10 cellular contexts compared by ENCODE assay signal in the genomic region with DNA sequence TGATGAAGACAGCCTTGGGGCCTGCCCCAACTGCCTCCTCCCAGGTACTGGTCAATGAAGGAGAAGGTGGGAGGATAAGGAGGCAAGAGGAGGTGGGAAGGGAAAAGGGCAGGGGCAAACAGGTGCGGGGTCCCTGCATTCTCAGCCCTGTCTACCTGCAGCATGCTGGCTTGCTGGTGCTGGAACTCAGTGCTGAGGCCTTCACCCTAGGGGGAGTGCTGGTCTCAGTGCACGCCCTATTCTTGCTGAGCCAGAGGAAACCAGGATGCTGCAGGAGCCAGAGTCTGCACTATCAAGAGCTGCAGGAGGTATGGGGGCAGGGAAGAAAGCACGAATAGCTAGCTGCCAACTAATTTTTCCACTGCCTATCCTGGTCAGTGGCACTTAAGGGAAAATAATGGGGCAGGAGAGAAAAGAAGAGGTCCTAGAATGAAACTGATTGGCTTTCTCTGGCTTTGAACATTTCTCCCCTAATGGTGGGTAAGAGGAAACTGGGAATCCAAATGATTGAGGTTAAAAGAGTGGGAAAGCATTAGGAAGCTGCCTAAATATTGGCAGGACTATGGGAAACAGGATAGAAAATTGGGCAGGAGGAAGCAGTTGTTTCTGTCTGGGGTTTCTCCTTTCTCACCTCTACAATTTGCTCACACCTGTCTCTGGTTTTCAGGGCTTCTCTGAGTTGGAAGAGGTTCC. TPM values are rescaled to one million over a fixed set of nuclear protein-coding genes. Genes with fewer than 3 reads are reported as not detected.
DNase-seq lines count a peak whose midpoint lies in the region; ATAC-seq, FAIRE-seq and TF ChIP-seq lines count a peak whose summit lies in the region.
"Had no signal": no experiment of that assay in that cellular context is flagged by ENCODE, and none has a peak within 500 bp of the region (broad histone marks: within the 10 kb centered on the region; RNA-seq: fewer than 3 reads in every experiment).

No MANE protein-coding gene starts in this region.

- no peak for FAIRE-seq in GM19239 (lab: Jason Lieb, UNC)

- no peaks in the 10 kb centered on the region for H3K36me3 Mint-ChIP-seq in activated T-helper 17 cell treated with anti-CD3 and anti-CD28 coated beads, Interleukin-2, amount 50 U/mL, for 72 hours (ENCODE audit: low read depth)

- TF ChIP-seq CTCF in 22Rv1 (IDR thresholded peaks at IDR 0.05): no peak

- ATAC-seq in activated T-helper 17 cell treated with anti-CD3 and anti-CD28 coated beads, Interleukin-2, amount 50 U/mL, for 72 hours (replicated peaks): no peak
- peak; percentile 15 for ATAC-seq in left colon
- no peak for ATAC-seq in GM18861 (IDR thresholded peaks at IDR 0.05; ENCODE audit: unreplicated experiment)

- peak overlapping the region; percentile 84 for H3K4me3 Mint-ChIP-seq in activated T-helper 17 cell treated with anti-CD3 and anti-CD28 coated beads, Interleukin-2, amount 50 U/mL, for 72 hours

- peak overlapping the region; percentile 99 for H3K27ac ChIP-seq in 22Rv1

- DNase-seq in GM19239 (ENCODE audit: insufficient read length, low spot score) (peak; percentile 4), left colon (peak; percentile 52 to 73), NCI-H526 (lab: John Stamatoyannopoulos, UW) (no peak), inferior parietal cortex (ENCODE audit: extremely low spot score) (no peak), cerebellum (ENCODE audit: low spot score) (no peak)
- DNase-seq: activated B cell treated with CpG ODN at 0.5 μM for 24 hours, retina had no signal

- H3K9me3 Mint-ChIP-seq in activated T-helper 17 cell treated with anti-CD3 and anti-CD28 coated beads, Interleukin-2, amount 50 U/mL, for 72 hours: no peaks in the 10 kb centered on the region
- H3K9me3 Mint-ChIP-seq: activated B cell treated with CpG ODN at 0.5 μM for 24 hours had no signal

- H3K4me1 Mint-ChIP-seq in activated T-helper 17 cell treated with anti-CD3 and anti-CD28 coated beads, Interleukin-2, amount 50 U/mL, for 72 hours: peaks cover 32% of the 10 kb centered on the region

- peak overlapping the region; percentile 85 for H3K27ac Mint-ChIP-seq in activated T-helper 17 cell treated with anti-CD3 and anti-CD28 coated beads, Interleukin-2, amount 50 U/mL, for 72 hours

- intact Hi-C loops in left colon (cut with DNase I, micrococcal nuclease): no loop called here

- H3K27me3 Mint-ChIP-seq in activated T-helper 17 cell treated with anti-CD3 and anti-CD28 coated beads, Interleukin-2, amount 50 U/mL, for 72 hours: no peaks in the 10 kb centered on the region

RNA-seq across cellular contexts. Expression of a gene that starts 1.8 kb away (rescaled TPM):
- not detected for total RNA-seq in activated T-helper 17 cell treated with anti-CD3 and anti-CD28 coated beads, Interleukin-2, amount 50 U/mL, for 72 hours
- total RNA-seq in left colon (10 to 100 TPM; 37.5 to 46.8 TPM), cerebellum (not detected)
- total RNA-seq: activated B cell treated with CpG ODN at 0.5 μM for 24 hours had no signal

RNA-seq across cellular contexts. Expression of a gene that starts 4.2 kb away (rescaled TPM):
- 10 to 100 TPM in 1 of 2 donors, 1 to 10 TPM in 1; 9.6 to 18.3 TPM for total RNA-seq in activated T-helper 17 cell treated with anti-CD3 and anti-CD28 coated beads, Interleukin-2, amount 50 U/mL, for 72 hours
- total RNA-seq in left colon (10 to 100 TPM; 51.1 to 53.7 TPM), cerebellum (15.0 TPM)

RNA-seq across cellular contexts. Expression of a gene that starts 32.5 kb away (rescaled TPM):
- under 1 TPM in 1 of 2 donors, not detected in 1; 0.26 TPM for total RNA-seq in activated T-helper 17 cell treated with anti-CD3 and anti-CD28 coated beads, Interleukin-2, amount 50 U/mL, for 72 hours
- 10 to 100 TPM; 37.2 to 40.8 TPM for total RNA-seq in left colon
- 27.2 TPM for total RNA-seq in cerebellum

RNA-seq across cellular contexts. Expression of a gene that starts 45.0 kb away (rescaled TPM):
- not detected for total RNA-seq in activated T-helper 17 cell treated with anti-CD3 and anti-CD28 coated beads, Interleukin-2, amount 50 U/mL, for 72 hours
- not detected for total RNA-seq in left colon
- not detected for total RNA-seq in cerebellum
- total RNA-seq: activated B cell treated with CpG ODN at 0.5 μM for 24 hours had no signal

RNA-seq across cellular contexts. Expression of a gene that starts 53.2 kb away (rescaled TPM):
- not detected for total RNA-seq in activated T-helper 17 cell treated with anti-CD3 and anti-CD28 coated beads, Interleukin-2, amount 50 U/mL, for 72 hours
- total RNA-seq in left colon: not detected
- not detected for total RNA-seq in cerebellum
- total RNA-seq: activated B cell treated with CpG ODN at 0.5 μM for 24 hours had no signal

Comparison
In these comparisons a context has a peak if more than half of its experiments do, and no peak if none do; other contexts are left out.
1. DNase-seq: peak in GM19239 (single experiment) and left colon (2 of 2); none in NCI-H526 (0 of 2), inferior parietal cortex (single experiment) and cerebellum (single experiment).
2. RNA of a gene that starts 1.8 kb away (total RNA-seq): 37.5 to 46.8 TPM in left colon; not detected in cerebellum (single experiment) and not detected in activated T-helper 17 cell treated with anti-CD3 and anti-CD28 coated beads, Interleukin-2, amount 50 U/mL, for 72 hours; every median in the first group is over 10 times any median in the second.
3. RNA of a gene that starts 32.5 kb away (total RNA-seq): 37.2 to 40.8 TPM in left colon and 27.2 TPM in cerebellum (single experiment); 0.26 TPM in activated T-helper 17 cell treated with anti-CD3 and anti-CD28 coated beads, Interleukin-2, amount 50 U/mL, for 72 hours; every median in the first group is over 10 times any median in the second.